Comparison of ENCODE assay signal across 23 cellular contexts in the genomic region with DNA sequence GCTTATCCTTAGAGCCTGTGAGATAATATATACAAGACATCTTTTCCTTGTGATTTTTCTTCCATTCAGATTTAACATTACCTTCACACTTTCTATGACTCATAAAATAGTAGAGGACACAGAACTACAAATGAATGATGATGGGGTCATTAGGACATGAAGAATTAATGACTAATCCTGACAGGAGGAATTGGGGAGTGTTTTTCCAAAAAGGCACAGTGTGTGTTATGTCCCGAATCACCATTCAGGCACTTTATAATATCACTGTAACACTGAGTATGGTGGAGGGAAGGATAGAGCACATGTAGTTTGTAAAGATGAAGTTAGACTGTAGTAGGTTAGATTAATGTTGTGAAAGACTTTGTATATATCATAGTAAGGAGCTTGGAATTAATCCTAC.
DNase-seq lines count a peak whose midpoint lies in the region; FAIRE-seq and TF ChIP-seq lines count a peak whose summit lies in the region.
"Had no signal": no experiment of that assay in that cellular context is flagged by ENCODE, and none has a peak within 500 bp of the region (broad histone marks: within the 10 kb centered on the region; RNA-seq: fewer than 3 reads in every experiment).

No MANE protein-coding gene starts in this region.

- no peaks in the 10 kb centered on the region for H4K20me1 ChIP-seq in endothelial cell of umbilical vein (replicated peaks; ENCODE audit: control insufficient read depth, extremely low read depth, insufficient read depth, low read length)

- no peaks in the 10 kb centered on the region for H3K36me3 ChIP-seq in endothelial cell of umbilical vein (ENCODE audit: control insufficient read depth in 2 of 2, extremely low read depth in 1 of 2, insufficient read depth in 2 of 2, low read length in 2 of 2)
- no peaks in the 10 kb centered on the region for H3K36me3 ChIP-seq in spleen
- H3K36me3 ChIP-seq: SJCRH30 had no signal

- no TSS peak for BruUV-seq in endothelial cell of umbilical vein (replicated peaks; lab: Mats Ljungman, UMichigan)

- no peak overlapping the region for H3K27ac ChIP-seq in endothelial cell of umbilical vein (ENCODE audit: insufficient read depth, low read depth, low read length)
- H3K27ac ChIP-seq in spleen = no peak overlapping the region
- H3K27ac ChIP-seq: A549, SJCRH30 had no signal

- H3K9ac ChIP-seq in endothelial cell of umbilical vein (replicated peaks; ENCODE audit: extremely low read depth, insufficient read depth, low read length) = no peak overlapping the region

- WGBS in spleen, 5 donors = 0 to 72% (median 35%) methylated on average over 1 of the region's 1 CpG

- no peak overlapping the region for H3K4me3 ChIP-seq in endothelial cell of umbilical vein (replicated peaks in 1 of 3; ENCODE audit: insufficient read depth in 1 of 3, low read depth in 1 of 3, low read length in 3 of 3)
- no peak overlapping the region for H3K4me3 ChIP-seq in spleen
- H3K4me3 ChIP-seq: A549, K562, SJCRH30 had no signal

- DNase-seq in EH (ENCODE audit: low read depth) (peak; percentile 7), NCI-H226 (peak; percentile 67), endothelial cell of umbilical vein (ENCODE audit: low read depth, low spot score) (peak; percentile 16), left kidney (ENCODE audit: low read depth, low spot score) (peak; percentile 19), GM19240 (ENCODE audit: insufficient read length, low spot score) (no peak), spleen (no peak), cerebellar nuclear complex (lab: John Stamatoyannopoulos, UW) (no peak)
- DNase-seq: Caco-2; CD4-positive, alpha-beta T cell; DMS153; NCI-H1105 treated with DMSO at 0.1 percent for 48 hours; NCI-H1694; NCI-H2081 treated with DMSO at 0.1 percent for 48 hours; NCI-H510A treated with DMSO at 0.1 percent for 48 hours; NCI-H774; OCI-M1; RPMI8226; SJCRH30 had no signal

- CTCF ChIA-PET in endothelial cell of umbilical vein (lab: Charles Lee) = no interaction called here

- no peaks in the 10 kb centered on the region for H3K9me3 ChIP-seq in endothelial cell of umbilical vein (replicated peaks; ENCODE audit: control insufficient read depth, insufficient read depth, low read length)
- peaks cover 0 to 7% (median 0%) of the 10 kb centered on the region in 8 donors for H3K9me3 ChIP-seq in spleen
- H3K9me3 ChIP-seq: A549, SJCRH30 had no signal

- TF ChIP-seq POLR2A in endothelial cell of umbilical vein (IDR thresholded peaks at IDR 0.05; ENCODE audit: low read depth, low read length) (no peak), spleen (IDR thresholded peaks at IDR 0.05) (no peak)

- H3K4me1 ChIP-seq in endothelial cell of umbilical vein (ENCODE audit: control insufficient read depth, extremely low read depth, insufficient read depth, low read length) (no peaks in the 10 kb centered on the region), spleen (no peaks in the 10 kb centered on the region)
- H3K4me1 ChIP-seq: A549, SJCRH30 had no signal

- TF ChIP-seq CTCF in endothelial cell of umbilical vein (IDR thresholded peaks at IDR 0.05; ENCODE audit: extremely low read depth in 1 of 2, insufficient read depth in 1 of 2, low read depth in 1 of 2, low read length in 2 of 2) (no peak), spleen (IDR thresholded peaks at IDR 0.05 in 8 of 11, conservative IDR thresholded peaks at IDR 0.05 in 3 of 11) (no peak)

- H3K27me3 ChIP-seq in endothelial cell of umbilical vein (ENCODE audit: control insufficient read depth in 2 of 2, insufficient read depth in 2 of 2, low read length in 2 of 2) (peaks cover 0 to 3% of the 10 kb centered on the region in 2 experiments), spleen (replicated peaks in 1 of 7) (no peaks in the 10 kb centered on the region)
- H3K27me3 ChIP-seq: SJCRH30 had no signal

- no peak for FAIRE-seq in endothelial cell of umbilical vein (lab: Jason Lieb, UNC)
- FAIRE-seq: A549, GM12892, GM18507, H1, K562 had no signal

- H2AFZ ChIP-seq in endothelial cell of umbilical vein (ENCODE audit: low read depth, low read length) = no peak overlapping the region

- POLR2A ChIA-PET in endothelial cell of umbilical vein (lab: Charles Lee) = no interaction called here

- H3K9me1 ChIP-seq in endothelial cell of umbilical vein (replicated peaks; ENCODE audit: control insufficient read depth, extremely low read depth, insufficient read depth, low read length) = no peaks in the 10 kb centered on the region

- H3K79me2 ChIP-seq in endothelial cell of umbilical vein (ENCODE audit: control insufficient read depth, insufficient read depth, low read length) = no peaks in the 10 kb centered on the region

- H3K4me2 ChIP-seq in endothelial cell of umbilical vein (ENCODE audit: insufficient read depth, low read length) = no peak overlapping the region
- H3K4me2 ChIP-seq: A549 had no signal

- dilution Hi-C loops in endothelial cell of umbilical vein (cut with MboI; ENCODE audit: extremely low pct_ligation_motif_present, low sequenced_read_pairs) = no loop called here

- intact Hi-C loops in endothelial cell of umbilical vein (cut with micrococcal nuclease) (no loop called here), spleen (cut with DNase I; ENCODE audit: low total_unique reads) (no loop called here)

TF ChIP-seq in endothelial cell of umbilical vein, 7 proteins besides CTCF, POLR2A, EP300 and RAD21:
- TF ChIP-seq, protein P1, sequence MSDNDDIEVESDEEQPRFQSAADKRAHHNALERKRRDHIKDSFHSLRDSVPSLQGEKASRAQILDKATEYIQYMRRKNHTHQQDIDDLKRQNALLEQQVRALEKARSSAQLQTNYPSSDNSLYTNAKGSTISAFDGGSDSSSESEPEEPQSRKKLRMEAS (IDR thresholded peaks at IDR 0.05; ENCODE audit: insufficient read depth, insufficient read length) = no peak
- TF ChIP-seq POLR2AphosphoS5 (IDR thresholded peaks at IDR 0.05; ENCODE audit: insufficient read depth, low read depth, low read length) (no peak), JUN (IDR thresholded peaks at IDR 0.05; ENCODE audit: borderline replicate concordance, insufficient read depth, insufficient read length, low read depth) (peak; percentile 13), FOS (IDR thresholded peaks at IDR 0.05; ENCODE audit: borderline replicate concordance, insufficient read depth, low read length) (no peak), GATA2 (IDR thresholded peaks at IDR 0.05; ENCODE audit: insufficient read depth, insufficient read length, low read depth, low read length) (no peak), MYC (IDR thresholded peaks at IDR 0.05; ENCODE audit: low read depth, low read length) (no peak)
TF ChIP-seq in endothelial cell of umbilical vein: peak in this region for 1.

Comparison
In these comparisons a context has a peak if more than half of its experiments do, and no peak if none do; other contexts are left out.
1. DNase-seq: peak in EH (single experiment), NCI-H226 (single experiment), endothelial cell of umbilical vein (single experiment) and left kidney (single experiment); none in GM19240 (single experiment), spleen (single experiment) and cerebellar nuclear complex (0 of 2).